Comparison of ENCODE assay signal across 31 cellular contexts in the genomic region with DNA sequence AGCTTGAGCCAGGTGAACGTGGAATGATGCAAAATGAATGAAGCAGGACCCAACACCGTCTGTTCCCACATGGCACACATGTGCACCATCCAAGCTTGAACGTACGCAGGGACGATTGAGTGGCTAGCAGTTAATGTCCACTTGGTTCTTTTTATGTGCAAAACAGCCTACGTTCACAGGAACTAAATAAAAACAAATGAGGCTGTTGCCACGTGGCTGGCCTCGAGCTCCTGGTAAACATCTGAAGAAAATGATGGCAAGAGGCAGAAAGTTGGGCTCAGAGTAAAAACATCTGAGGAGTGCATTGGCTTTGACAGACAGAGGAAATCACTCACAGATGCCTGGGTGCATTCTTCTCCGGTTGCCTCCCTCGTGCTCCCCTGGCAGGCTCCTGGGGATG.
"Had no signal": no experiment of that assay in that cellular context is flagged by ENCODE, and none has a peak within 500 bp of the region (broad histone marks: within the 10 kb centered on the region; RNA-seq: fewer than 3 reads in every experiment).

No MANE protein-coding gene starts in this region.

- H3K4me3 ChIP-seq: ascending aorta, breast epithelium, cardiac muscle cell, colonic mucosa, esophagus squamous epithelium had no signal

- DNase-seq: activated CD4-positive, alpha-beta memory T cell treated with anti-CD3 and anti-CD28 coated beads, Interleukin-2, amount 10 ng/mL, durations not matched to agents 7 days and 5 days; activated CD4-positive, alpha-beta T cell treated with anti-CD3 and anti-CD28 coated beads for 36 hours; activated CD4-positive, alpha-beta T cell treated with anti-CD3 and anti-CD28 coated beads, Interleukin-2, amount 10 ng/mL, durations not matched to agents 7 days and 5 days; activated CD4-positive, alpha-beta T cell treated with anti-CD3 and anti-CD28 coated beads, Interleukin-2, amount 50 U/mL, for 4 hours; activated CD4-positive, CD25-positive, alpha-beta regulatory T cell; activated CD4-positive, CD25-positive, alpha-beta regulatory T cell treated with anti-CD3 and anti-CD28 coated beads, Interleukin-2, amount 50 U/mL, for 72 hours; activated CD8-positive, alpha-beta memory T cell treated with anti-CD3 and anti-CD28 coated beads, Interleukin-2, amount 50 U/mL, for 48 hours; activated gamma-delta T cell; activated naive CD4-positive, alpha-beta T cell; activated naive CD4-positive, alpha-beta T cell treated with anti-CD3 and anti-CD28 coated beads, Interleukin-2, amount 10 ng/mL, durations not matched to agents 7 days and 5 days; activated naive CD8-positive, alpha-beta T cell treated with anti-CD3 and anti-CD28 coated beads, Interleukin-2, amount 10 ng/mL, durations not matched to agents 7 days and 5 days; activated T-cell treated with anti-CD3 and anti-CD28 coated beads for 4 hours; activated T-cell treated with anti-CD3 and anti-CD28 coated beads, Interleukin-2, amount 50 U/mL, for 24 hours; activated T-cell treated with anti-CD3 and anti-CD28 coated beads, Interleukin-2, amount 50 U/mL, for 72 hours; central memory CD4-positive, alpha-beta T cell; cerebellar nuclear complex; colonic mucosa; effector CD8-positive, alpha-beta T cell; esophagus squamous epithelium; foreskin fibroblast; head of caudate nucleus; T-helper 2 cell had no signal

- H3K4me1 Mint-ChIP-seq: activated CD4-positive, alpha-beta T cell treated with anti-CD3 and anti-CD28 coated beads for 36 hours; activated CD4-positive, alpha-beta T cell treated with anti-CD3 and anti-CD28 coated beads, Interleukin-2, amount 10 ng/mL, durations not matched to agents 7 days and 5 days; activated naive CD4-positive, alpha-beta T cell treated with anti-CD3 and anti-CD28 coated beads, Interleukin-2, amount 10 ng/mL, durations not matched to agents 7 days and 5 days; activated naive CD8-positive, alpha-beta T cell treated with anti-CD3 and anti-CD28 coated beads, Interleukin-2, amount 10 ng/mL, durations not matched to agents 7 days and 5 days had no signal

- H3K27ac Mint-ChIP-seq: activated CD4-positive, alpha-beta memory T cell treated with anti-CD3 and anti-CD28 coated beads, Interleukin-2, amount 10 ng/mL, durations not matched to agents 7 days and 5 days; activated CD4-positive, alpha-beta T cell treated with anti-CD3 and anti-CD28 coated beads for 36 hours; activated CD4-positive, alpha-beta T cell treated with anti-CD3 and anti-CD28 coated beads, Interleukin-2, amount 10 ng/mL, durations not matched to agents 7 days and 5 days; activated naive CD4-positive, alpha-beta T cell treated with anti-CD3 and anti-CD28 coated beads, Interleukin-2, amount 10 ng/mL, durations not matched to agents 7 days and 5 days; activated naive CD4-positive, alpha-beta T cell treated with anti-CD3 and anti-CD28 coated beads, Interleukin-2, amount 50 U/mL, for 72 hours; activated naive CD8-positive, alpha-beta T cell treated with anti-CD3 and anti-CD28 coated beads, Interleukin-2, amount 10 ng/mL, durations not matched to agents 7 days and 5 days; activated T-cell treated with anti-CD3 and anti-CD28 coated beads, Interleukin-2, amount 50 U/mL, for 24 hours; activated T-cell treated with anti-CD3 and anti-CD28 coated beads, Interleukin-2, amount 50 U/mL, for 72 hours; brain had no signal

- FAIRE-seq: endometrium, endothelial cell of umbilical vein, frontal cortex had no signal

- H3K27me3 ChIP-seq: ascending aorta, breast epithelium, cardiac muscle cell, colonic mucosa, esophagus squamous epithelium had no signal

- ATAC-seq: activated CD4-positive, alpha-beta T cell treated with anti-CD3 and anti-CD28 coated beads for 36 hours; activated naive CD4-positive, alpha-beta T cell treated with anti-CD3 and anti-CD28 coated beads, Interleukin-2, amount 50 U/mL, for 72 hours; activated T-cell treated with anti-CD3 and anti-CD28 coated beads, Interleukin-2, amount 50 U/mL, for 72 hours had no signal

- H3K4me1 ChIP-seq: ascending aorta, breast epithelium, colonic mucosa had no signal

- H3K36me3 Mint-ChIP-seq: activated naive CD4-positive, alpha-beta T cell treated with anti-CD3 and anti-CD28 coated beads, Interleukin-2, amount 10 ng/mL, durations not matched to agents 7 days and 5 days; activated naive CD4-positive, alpha-beta T cell treated with anti-CD3 and anti-CD28 coated beads, Interleukin-2, amount 50 U/mL, for 72 hours; activated naive CD8-positive, alpha-beta T cell treated with anti-CD3 and anti-CD28 coated beads, Interleukin-2, amount 10 ng/mL, durations not matched to agents 7 days and 5 days; brain had no signal

- H3K4me3 Mint-ChIP-seq: activated CD4-positive, alpha-beta memory T cell treated with anti-CD3 and anti-CD28 coated beads, Interleukin-2, amount 10 ng/mL, durations not matched to agents 7 days and 5 days; activated CD4-positive, alpha-beta T cell treated with anti-CD3 and anti-CD28 coated beads for 36 hours; activated CD4-positive, alpha-beta T cell treated with anti-CD3 and anti-CD28 coated beads, Interleukin-2, amount 10 ng/mL, durations not matched to agents 7 days and 5 days; activated naive CD4-positive, alpha-beta T cell treated with anti-CD3 and anti-CD28 coated beads, Interleukin-2, amount 10 ng/mL, durations not matched to agents 7 days and 5 days; activated naive CD8-positive, alpha-beta T cell treated with anti-CD3 and anti-CD28 coated beads, Interleukin-2, amount 10 ng/mL, durations not matched to agents 7 days and 5 days; activated T-cell treated with anti-CD3 and anti-CD28 coated beads, Interleukin-2, amount 50 U/mL, for 24 hours; activated T-cell treated with anti-CD3 and anti-CD28 coated beads, Interleukin-2, amount 50 U/mL, for 72 hours; brain had no signal

- H3K9me3 Mint-ChIP-seq: activated CD4-positive, alpha-beta memory T cell treated with anti-CD3 and anti-CD28 coated beads, Interleukin-2, amount 10 ng/mL, durations not matched to agents 7 days and 5 days; activated CD4-positive, alpha-beta T cell treated with anti-CD3 and anti-CD28 coated beads, Interleukin-2, amount 10 ng/mL, durations not matched to agents 7 days and 5 days; activated naive CD4-positive, alpha-beta T cell treated with anti-CD3 and anti-CD28 coated beads, Interleukin-2, amount 10 ng/mL, durations not matched to agents 7 days and 5 days; activated naive CD4-positive, alpha-beta T cell treated with anti-CD3 and anti-CD28 coated beads, Interleukin-2, amount 50 U/mL, for 72 hours; activated naive CD8-positive, alpha-beta T cell treated with anti-CD3 and anti-CD28 coated beads, Interleukin-2, amount 10 ng/mL, durations not matched to agents 7 days and 5 days; activated T-cell treated with anti-CD3 and anti-CD28 coated beads, Interleukin-2, amount 50 U/mL, for 24 hours; activated T-cell treated with anti-CD3 and anti-CD28 coated beads, Interleukin-2, amount 50 U/mL, for 72 hours had no signal

- H3K36me3 ChIP-seq: ascending aorta, breast epithelium, cardiac muscle cell, colonic mucosa, esophagus squamous epithelium had no signal

- H3K27ac ChIP-seq: ascending aorta, breast epithelium, cardiac muscle cell, colonic mucosa, epithelial cell of prostate had no signal
